11 cellular contexts compared by ENCODE assay signal in genomic region chr15:31024330-31024729, GRCh38. TPM values are rescaled to one million over a fixed set of nuclear protein-coding genes. Genes with fewer than 3 reads are reported as not detected.
DNase-seq lines count a peak whose midpoint lies in the region; ATAC-seq and TF ChIP-seq lines count a peak whose summit lies in the region.
"Had no signal": no experiment of that assay in that cellular context is flagged by ENCODE, and none has a peak within 500 bp of the region (broad histone marks: within the 10 kb centered on the region; RNA-seq: fewer than 3 reads in every experiment).

No MANE protein-coding gene starts in this region.

- no peaks in the 10 kb centered on the region for H3K27me3 ChIP-seq in osteoblast (ENCODE audit: insufficient read depth, low read length)
- no peaks in the 10 kb centered on the region for H3K27me3 ChIP-seq in suprapubic skin
- H3K27me3 ChIP-seq: right lobe of liver had no signal

- 41% methylated on average over 5 of the region's 5 CpGs for WGBS in suprapubic skin

- H3K27me3 Mint-ChIP-seq in T-cell (peaks cover 15 to 18% of the 10 kb centered on the region in 2 donors), CD14-positive monocyte (ENCODE audit: low read depth in 3 of 3) (peaks cover 8 to 14% (median 12%) of the 10 kb centered on the region in 3 donors)

- TF ChIP-seq CTCF in RWPE1 (conservative IDR thresholded peaks at IDR 0.05; ENCODE audit: low read depth), result no peak
- no peak for TF ChIP-seq CTCF in osteoblast (IDR thresholded peaks at IDR 0.05; ENCODE audit: extremely low read depth, low read depth, low read length)
- no peak for TF ChIP-seq CTCF in suprapubic skin (IDR thresholded peaks at IDR 0.05)
- no peak for TF ChIP-seq CTCF in CD14-positive monocyte (IDR thresholded peaks at IDR 0.05)

- no peaks in the 10 kb centered on the region for H4K20me1 ChIP-seq in osteoblast (ENCODE audit: insufficient read depth, low read length)

- CTCF ChIA-PET in RWPE1 (lab: Yijun Ruan, JAX), result interaction anchor here (1.4 kb wide), 1 partner anchor 105 kb away, joined by 4 read pairs; no protein-coding TSS in a partner anchor
- CTCF ChIA-PET in T-cell (lab: Charles Lee), result no interaction called here

- no peaks in the 10 kb centered on the region for H3K36me3 ChIP-seq in osteoblast (ENCODE audit: insufficient read depth, low read length)
- H3K36me3 ChIP-seq in suprapubic skin, result no peaks in the 10 kb centered on the region
- H3K36me3 ChIP-seq: right lobe of liver had no signal

- H3K9me3 ChIP-seq in osteoblast (ENCODE audit: low read depth, low read length), result no peaks in the 10 kb centered on the region
- H3K9me3 ChIP-seq in suprapubic skin, result no peaks in the 10 kb centered on the region
- H3K9me3 ChIP-seq: right lobe of liver had no signal

- POLR2A ChIA-PET in RWPE1 (lab: Yijun Ruan, JAX; ENCODE audit: low non-redundant PET) (interaction anchor here (1.3 kb wide), 1 partner anchor 32 kb away, joined by 3 read pairs; the partner anchor contains the start of gene MTMR10), T-cell (lab: Charles Lee) (no interaction called here)

- TF ChIP-seq EP300 in suprapubic skin (IDR thresholded peaks at IDR 0.05), result no peak

- H3K27ac Mint-ChIP-seq in T-cell, result no peak overlapping the region
- H3K27ac Mint-ChIP-seq in CD14-positive monocyte, result no peak overlapping the region

- H3K79me2 ChIP-seq in osteoblast (ENCODE audit: insufficient read depth, low read length), result no peaks in the 10 kb centered on the region

- TF ChIP-seq POLR2A in suprapubic skin (IDR thresholded peaks at IDR 0.05), result no peak

- peak overlapping the region; percentile 36 for H3K4me3 ChIP-seq in osteoblast (ENCODE audit: insufficient read depth, low read length)
- H3K4me3 ChIP-seq in suprapubic skin, result no peak overlapping the region
- H3K4me3 ChIP-seq: K562, right lobe of liver had no signal

- H3K4me3 Mint-ChIP-seq in T-cell (no peak overlapping the region), CD14-positive monocyte (no peak overlapping the region)

- no peak for ATAC-seq in T-cell (replicated peaks in 1 of 4)
- ATAC-seq: K562 had no signal

- H3K4me1 ChIP-seq in osteoblast (ENCODE audit: insufficient read depth, low read length) (peaks cover 29% of the 10 kb centered on the region), suprapubic skin (peaks cover 16% of the 10 kb centered on the region)
- H3K4me1 ChIP-seq: right lobe of liver had no signal

- H3K36me3 Mint-ChIP-seq in T-cell, result no peaks in the 10 kb centered on the region
- H3K36me3 Mint-ChIP-seq in CD14-positive monocyte, result no peaks in the 10 kb centered on the region

- peak overlapping the region; percentile 66 for H3K4me2 ChIP-seq in osteoblast (ENCODE audit: insufficient read depth, low read length)

- peaks cover 0 to 6% (median 0%) of the 10 kb centered on the region in 3 donors for H3K4me1 Mint-ChIP-seq in T-cell
- H3K4me1 Mint-ChIP-seq in CD14-positive monocyte, result peaks cover 17% of the 10 kb centered on the region

- H2AFZ ChIP-seq in osteoblast (ENCODE audit: low read length), result no peak overlapping the region

- intact Hi-C loops in CD14-positive monocyte (cut with micrococcal nuclease), result no loop called here

- H3K9me3 Mint-ChIP-seq in T-cell (no peaks in the 10 kb centered on the region), CD14-positive monocyte (peaks cover 0 to 3% (median 0%) of the 10 kb centered on the region in 7 donors)

- DNase-seq in ELF-1 (ENCODE audit: low read depth, low spot score) (peak; percentile 81), RWPE1 (ENCODE audit: low spot score) (peak; percentile 97), fibroblast of gingiva (ENCODE audit: low read depth) (peak; percentile 85), osteoblast (ENCODE audit: insufficient read length, low spot score, missing footprints) (peak; percentile 95), suprapubic skin (ENCODE audit: low spot score in 2 of 2) (no peak), T-cell (no peak), CD14-positive monocyte (ENCODE audit: low spot score) (no peak), NCI-H774 (lab: John Stamatoyannopoulos, UW) (no peak)
- DNase-seq: effector memory CD4-positive, alpha-beta T cell; right lobe of liver had no signal

- peak overlapping the region; percentile 91 for H3K27ac ChIP-seq in RWPE1
- peak overlapping the region; percentile 93 for H3K27ac ChIP-seq in osteoblast (ENCODE audit: low read depth, low read length)
- no peak overlapping the region for H3K27ac ChIP-seq in suprapubic skin
- H3K27ac ChIP-seq: right lobe of liver had no signal

RNA-seq across cellular contexts. Expression of gene MTMR10, which starts 32.9 kb away (rescaled TPM):
- total RNA-seq in osteoblast (17.4 and 21.8 TPM in 2 replicates), suprapubic skin (10 to 100 TPM; 24.9 to 46.7 (median 27.1) TPM), T-cell (10 to 100 TPM; 29.2 to 40.7 (median 33.1) TPM)
- 10 to 100 TPM in 1 of 2 donors, 1 to 10 TPM in 1; 8.7 to 15.9 TPM for polyA plus RNA-seq in CD14-positive monocyte

Comparison
In these comparisons a context has a peak if more than half of its experiments do, and no peak if none do; other contexts are left out.
1. DNase-seq: peak in ELF-1 (single experiment), RWPE1 (single experiment), fibroblast of gingiva (single experiment) and osteoblast (single experiment); none in suprapubic skin (0 of 2), T-cell (0 of 34), CD14-positive monocyte (single experiment) and NCI-H774 (single experiment).